ENCODE assay signal across 2 cellular contexts in the genomic region with DNA sequence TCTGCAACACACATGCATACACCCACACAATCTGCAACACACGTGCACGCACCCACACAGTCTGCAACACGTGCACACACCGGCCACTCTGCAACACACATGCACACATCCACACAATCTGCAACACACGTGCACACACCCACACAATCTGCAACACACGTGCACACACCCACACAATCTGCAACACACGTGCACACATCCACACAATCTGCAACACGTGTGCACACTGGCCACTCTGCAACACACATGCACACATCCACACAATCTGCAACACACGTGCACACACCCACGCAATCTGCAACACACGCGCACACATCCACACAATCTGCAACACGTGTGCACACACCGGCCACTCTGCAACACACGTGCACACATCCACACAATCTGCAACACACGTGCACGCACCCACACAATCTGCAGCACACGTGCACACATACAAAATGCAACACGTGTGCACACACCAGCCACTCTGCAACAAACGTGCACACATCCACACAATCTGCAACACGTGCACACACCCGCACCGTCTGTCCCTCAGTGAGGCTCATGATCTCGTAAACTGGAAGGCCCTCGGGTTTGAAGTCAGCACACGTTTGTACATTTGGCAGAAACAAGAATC.
A peak's percentile ranks its signal among the peaks of the same experiment; 100 is the strongest.
TF ChIP-seq lines count a peak whose summit lies in the region.

No MANE protein-coding gene starts in this region.

TF ChIP-seq in HepG2, 621 proteins besides CTCF, POLR2A, EP300 and RAD21:
- TF ChIP-seq, protein P1, sequence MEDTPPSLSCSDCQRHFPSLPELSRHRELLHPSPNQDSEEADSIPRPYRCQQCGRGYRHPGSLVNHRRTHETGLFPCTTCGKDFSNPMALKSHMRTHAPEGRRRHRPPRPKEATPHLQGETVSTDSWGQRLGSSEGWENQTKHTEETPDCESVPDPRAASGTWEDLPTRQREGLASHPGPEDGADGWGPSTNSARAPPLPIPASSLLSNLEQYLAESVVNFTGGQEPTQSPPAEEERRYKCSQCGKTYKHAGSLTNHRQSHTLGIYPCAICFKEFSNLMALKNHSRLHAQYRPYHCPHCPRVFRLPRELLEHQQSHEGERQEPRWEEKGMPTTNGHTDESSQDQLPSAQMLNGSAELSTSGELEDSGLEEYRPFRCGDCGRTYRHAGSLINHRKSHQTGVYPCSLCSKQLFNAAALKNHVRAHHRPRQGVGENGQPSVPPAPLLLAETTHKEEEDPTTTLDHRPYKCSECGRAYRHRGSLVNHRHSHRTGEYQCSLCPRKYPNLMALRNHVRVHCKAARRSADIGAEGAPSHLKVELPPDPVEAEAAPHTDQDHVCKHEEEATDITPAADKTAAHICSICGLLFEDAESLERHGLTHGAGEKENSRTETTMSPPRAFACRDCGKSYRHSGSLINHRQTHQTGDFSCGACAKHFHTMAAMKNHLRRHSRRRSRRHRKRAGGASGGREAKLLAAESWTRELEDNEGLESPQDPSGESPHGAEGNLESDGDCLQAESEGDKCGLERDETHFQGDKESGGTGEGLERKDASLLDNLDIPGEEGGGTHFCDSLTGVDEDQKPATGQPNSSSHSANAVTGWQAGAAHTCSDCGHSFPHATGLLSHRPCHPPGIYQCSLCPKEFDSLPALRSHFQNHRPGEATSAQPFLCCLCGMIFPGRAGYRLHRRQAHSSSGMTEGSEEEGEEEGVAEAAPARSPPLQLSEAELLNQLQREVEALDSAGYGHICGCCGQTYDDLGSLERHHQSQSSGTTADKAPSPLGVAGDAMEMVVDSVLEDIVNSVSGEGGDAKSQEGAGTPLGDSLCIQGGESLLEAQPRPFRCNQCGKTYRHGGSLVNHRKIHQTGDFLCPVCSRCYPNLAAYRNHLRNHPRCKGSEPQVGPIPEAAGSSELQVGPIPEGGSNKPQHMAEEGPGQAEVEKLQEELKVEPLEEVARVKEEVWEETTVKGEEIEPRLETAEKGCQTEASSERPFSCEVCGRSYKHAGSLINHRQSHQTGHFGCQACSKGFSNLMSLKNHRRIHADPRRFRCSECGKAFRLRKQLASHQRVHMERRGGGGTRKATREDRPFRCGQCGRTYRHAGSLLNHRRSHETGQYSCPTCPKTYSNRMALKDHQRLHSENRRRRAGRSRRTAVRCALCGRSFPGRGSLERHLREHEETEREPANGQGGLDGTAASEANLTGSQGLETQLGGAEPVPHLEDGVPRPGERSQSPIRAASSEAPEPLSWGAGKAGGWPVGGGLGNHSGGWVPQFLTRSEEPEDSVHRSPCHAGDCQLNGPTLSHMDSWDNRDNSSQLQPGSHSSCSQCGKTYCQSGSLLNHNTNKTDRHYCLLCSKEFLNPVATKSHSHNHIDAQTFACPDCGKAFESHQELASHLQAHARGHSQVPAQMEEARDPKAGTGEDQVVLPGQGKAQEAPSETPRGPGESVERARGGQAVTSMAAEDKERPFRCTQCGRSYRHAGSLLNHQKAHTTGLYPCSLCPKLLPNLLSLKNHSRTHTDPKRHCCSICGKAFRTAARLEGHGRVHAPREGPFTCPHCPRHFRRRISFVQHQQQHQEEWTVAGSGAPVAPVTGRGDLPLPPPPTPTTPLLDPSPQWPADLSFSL (CRISPR knock-in tag; IDR thresholded peaks at IDR 0.05), result peak; percentile 17; the same call in 1 of the 2 replicates
- TF ChIP-seq, protein P2, sequence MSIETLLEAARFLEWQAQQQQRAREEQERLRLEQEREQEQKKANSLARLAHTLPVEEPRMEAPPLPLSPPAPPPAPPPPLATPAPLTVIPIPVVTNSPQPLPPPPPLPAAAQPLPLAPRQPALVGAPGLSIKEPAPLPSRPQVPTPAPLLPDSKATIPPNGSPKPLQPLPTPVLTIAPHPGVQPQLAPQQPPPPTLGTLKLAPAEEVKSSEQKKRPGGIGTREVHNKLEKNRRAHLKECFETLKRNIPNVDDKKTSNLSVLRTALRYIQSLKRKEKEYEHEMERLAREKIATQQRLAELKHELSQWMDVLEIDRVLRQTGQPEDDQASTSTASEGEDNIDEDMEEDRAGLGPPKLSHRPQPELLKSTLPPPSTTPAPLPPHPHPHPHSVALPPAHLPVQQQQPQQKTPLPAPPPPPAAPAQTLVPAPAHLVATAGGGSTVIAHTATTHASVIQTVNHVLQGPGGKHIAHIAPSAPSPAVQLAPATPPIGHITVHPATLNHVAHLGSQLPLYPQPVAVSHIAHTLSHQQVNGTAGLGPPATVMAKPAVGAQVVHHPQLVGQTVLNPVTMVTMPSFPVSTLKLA (IDR thresholded peaks at IDR 0.05), result peak; percentile 97
- TF ChIP-seq SIN3A (IDR thresholded peaks at IDR 0.05; ENCODE audit: borderline replicate concordance, low read depth, low read length), result no peak
TF ChIP-seq in HepG2: peak in this region for 2.

TF ChIP-seq in H1, 55 proteins besides CTCF, POLR2A, EP300 and RAD21:
- TF ChIP-seq SIRT6 (IDR thresholded peaks at IDR 0.05; ENCODE audit: low read length), result no peak
